Comparison of ENCODE assay signal across 8 cellular contexts in the genomic region with DNA sequence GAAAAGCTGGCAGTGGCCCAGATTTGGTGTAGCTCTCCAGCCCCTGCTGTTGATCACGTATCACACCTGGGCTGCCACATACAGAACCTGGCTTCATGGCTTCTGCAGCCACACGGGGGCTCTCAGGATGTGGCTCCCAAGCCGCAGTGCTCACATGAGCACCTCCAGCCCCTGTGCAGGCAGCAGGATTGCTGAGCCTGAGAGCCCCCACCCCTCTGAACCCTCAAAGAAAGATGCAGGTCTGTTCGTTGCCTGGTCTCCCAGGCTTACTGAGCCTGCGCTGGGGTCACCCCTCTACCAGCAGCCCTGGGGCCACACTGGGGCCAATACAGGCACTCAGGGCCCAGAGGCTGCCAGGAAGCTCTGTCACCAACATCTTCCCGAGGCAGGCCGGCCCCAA. TPM values are rescaled to one million over a fixed set of nuclear protein-coding genes. Genes with fewer than 3 reads are reported as not detected.
DNase-seq lines count a peak whose midpoint lies in the region; ATAC-seq, FAIRE-seq and TF ChIP-seq lines count a peak whose summit lies in the region.

No MANE protein-coding gene starts in this region.

- H3K4me3 Mint-ChIP-seq in CD4-positive, alpha-beta T cell: peak overlapping the region; percentile 93
- peak overlapping the region; percentile 89 to 98 (median 93) for H3K4me3 Mint-ChIP-seq in naive thymus-derived CD4-positive, alpha-beta T cell

- no peaks in the 10 kb centered on the region for H3K27me3 ChIP-seq in CD4-positive, alpha-beta T cell (ENCODE audit: control insufficient read depth, insufficient read depth, low read length)
- no peaks in the 10 kb centered on the region for H3K27me3 ChIP-seq in naive thymus-derived CD4-positive, alpha-beta T cell (ENCODE audit: control insufficient read depth in 2 of 2, insufficient read depth in 2 of 2, low read length in 2 of 2)

- H3K9me3 Mint-ChIP-seq in CD4-positive, alpha-beta T cell: no peaks in the 10 kb centered on the region
- peaks cover 0 to 2% (median 0%) of the 10 kb centered on the region in 11 donors for H3K9me3 Mint-ChIP-seq in naive thymus-derived CD4-positive, alpha-beta T cell

- ATAC-seq in CD4-positive, alpha-beta T cell (ENCODE audit: poor library complexity): peak; percentile 54
- ATAC-seq in naive thymus-derived CD4-positive, alpha-beta T cell: peak; percentile 57
- no peak for ATAC-seq in GM18498 (IDR thresholded peaks at IDR 0.05; ENCODE audit: unreplicated experiment)
- ATAC-seq in GM21717 (IDR thresholded peaks at IDR 0.05; ENCODE audit: unreplicated experiment): no peak

- no peak for FAIRE-seq in RCC 7860 (lab: Jason Lieb, UNC)

- H3K27ac Mint-ChIP-seq in CD4-positive, alpha-beta T cell: peak overlapping the region; percentile 98
- peak overlapping the region; percentile 88 to 100 (median 97) for H3K27ac Mint-ChIP-seq in naive thymus-derived CD4-positive, alpha-beta T cell

- H3K36me3 ChIP-seq in naive thymus-derived CD4-positive, alpha-beta T cell (ENCODE audit: control insufficient read depth in 2 of 3, insufficient read depth in 3 of 3, low read length in 3 of 3): peaks cover 0 to 7% (median 0%) of the 10 kb centered on the region in 3 experiments

- peaks cover 44% of the 10 kb centered on the region for H3K36me3 Mint-ChIP-seq in CD4-positive, alpha-beta T cell (ENCODE audit: low read depth)
- peaks cover 0 to 51% (median 7%) of the 10 kb centered on the region in 5 donors for H3K36me3 Mint-ChIP-seq in naive thymus-derived CD4-positive, alpha-beta T cell

- H3K9me3 ChIP-seq in CD4-positive, alpha-beta T cell (ENCODE audit: control insufficient read depth, low read length): no peaks in the 10 kb centered on the region
- no peaks in the 10 kb centered on the region for H3K9me3 ChIP-seq in naive thymus-derived CD4-positive, alpha-beta T cell (ENCODE audit: control insufficient read depth in 2 of 3, low read length in 3 of 3)

- peaks cover 79% of the 10 kb centered on the region for H3K4me1 Mint-ChIP-seq in CD4-positive, alpha-beta T cell (ENCODE audit: low read depth)
- H3K4me1 Mint-ChIP-seq in naive thymus-derived CD4-positive, alpha-beta T cell: peaks cover 51 to 82% (median 74%) of the 10 kb centered on the region in 7 donors

- intact Hi-C loops in CD4-positive, alpha-beta T cell (cut with DNase I, micrococcal nuclease): loop anchor here (1.0 to 10.0 kb wide), 4 partner anchors 12 to 1873 kb away; a partner anchor contains a TSS
- intact Hi-C loops in naive thymus-derived CD4-positive, alpha-beta T cell (cut with micrococcal nuclease): loop anchor here (1.0 to 2.0 kb wide), 4 partner anchors 13 to 58 kb away; no protein-coding TSS in a partner anchor

- peak; percentile 50 to 72 (median 58) for DNase-seq in CD4-positive, alpha-beta T cell
- peak; percentile 28 for DNase-seq in NCI-H2171 (lab: John Stamatoyannopoulos, UW)
- DNase-seq in activated gamma-delta T cell treated with Interleukin-2 at 50 U/mL for 16 hours: peak; percentile 70
- peak in 8 of 9 donors; percentile 47 to 73 (median 68) for DNase-seq in naive thymus-derived CD4-positive, alpha-beta T cell
- no peak for DNase-seq in NCI-H510A treated with DMSO at 0.1 percent for 48 hours (lab: John Stamatoyannopoulos, UW)
- DNase-seq in RCC 7860 (ENCODE audit: low spot score): no peak

- peak overlapping the region; percentile 62 for H3K4me3 ChIP-seq in naive thymus-derived CD4-positive, alpha-beta T cell (ENCODE audit: low read length)

- peaks cover 59% of the 10 kb centered on the region in 2 donors for H3K4me1 ChIP-seq in naive thymus-derived CD4-positive, alpha-beta T cell (ENCODE audit: control insufficient read depth in 2 of 2, insufficient read depth in 2 of 2, low read length in 2 of 2)

- peak; percentile 34 for TF ChIP-seq CTCF in CD4-positive, alpha-beta T cell (IDR thresholded peaks at IDR 0.05)

- H3K27ac ChIP-seq in CD4-positive, alpha-beta T cell (ENCODE audit: low read depth, low read length): peak overlapping the region; percentile 85
- H3K27ac ChIP-seq in naive thymus-derived CD4-positive, alpha-beta T cell (ENCODE audit: low read depth, low read length): peak overlapping the region; percentile 94

- POLR2A ChIA-PET in CD4-positive, alpha-beta T cell (lab: Charles Lee): interaction anchor here (0.7 to 5.7 kb wide), 12 partner anchors 10 to 274 kb away, joined by 3 to 104 read pairs (median 5); a partner anchor contains a TSS
- POLR2A ChIA-PET in naive thymus-derived CD4-positive, alpha-beta T cell (lab: Charles Lee): interaction anchor here (0.5 to 9.7 kb wide), 16 partner anchors 8 to 274 kb away, joined by 3 to 150 read pairs (median 5); a partner anchor contains a TSS

- H3K27me3 Mint-ChIP-seq in CD4-positive, alpha-beta T cell: no peaks in the 10 kb centered on the region
- H3K27me3 Mint-ChIP-seq in naive thymus-derived CD4-positive, alpha-beta T cell: no peaks in the 10 kb centered on the region

- CTCF ChIA-PET in CD4-positive, alpha-beta T cell (lab: Charles Lee): interaction anchor here (0.6 to 5.5 kb wide), 12 partner anchors 9 to 62 kb away, joined by 3 to 33 read pairs (median 6); a partner anchor contains a TSS
- CTCF ChIA-PET in naive thymus-derived CD4-positive, alpha-beta T cell (lab: Charles Lee): interaction anchor here (0.7 to 5.5 kb wide), 17 partner anchors 10 to 61 kb away, joined by 3 to 62 read pairs (median 4); a partner anchor contains a TSS

RNA-seq across cellular contexts. Expression of a gene that starts 2.7 kb away (rescaled TPM):
- 10 to 100 TPM; 37.5 to 41.0 TPM for total RNA-seq in CD4-positive, alpha-beta T cell
- total RNA-seq in naive thymus-derived CD4-positive, alpha-beta T cell: 10 to 100 TPM; 11.1 to 47.2 (median 17.5) TPM
- 10 to 100 TPM; 11.5 to 37.6 TPM for polyA plus RNA-seq in naive thymus-derived CD4-positive, alpha-beta T cell

RNA-seq across cellular contexts. Expression of a gene that starts 47.1 kb away (rescaled TPM):
- 1 to 10 TPM; 7.7 TPM for total RNA-seq in CD4-positive, alpha-beta T cell
- total RNA-seq in naive thymus-derived CD4-positive, alpha-beta T cell: 10 to 100 TPM; 19.8 to 51.5 (median 24.6) TPM
- 10 to 100 TPM; 17.6 to 23.3 TPM for polyA plus RNA-seq in naive thymus-derived CD4-positive, alpha-beta T cell

Comparison
In these comparisons a context has a peak if more than half of its experiments do, and no peak if none do; other contexts are left out.
1. ATAC-seq: peak in CD4-positive, alpha-beta T cell (single experiment) and naive thymus-derived CD4-positive, alpha-beta T cell (single experiment); none in GM18498 (single experiment) and GM21717 (single experiment).
2. DNase-seq: peak in CD4-positive, alpha-beta T cell (10 of 10), NCI-H2171 (single experiment), activated gamma-delta T cell treated with Interleukin-2 at 50 U/mL for 16 hours (single experiment) and naive thymus-derived CD4-positive, alpha-beta T cell (8 of 9); none in NCI-H510A treated with DMSO at 0.1 percent for 48 hours (single experiment) and RCC 7860 (single experiment).